Comparison of ENCODE assay signal across 8 cellular contexts in the genomic region with DNA sequence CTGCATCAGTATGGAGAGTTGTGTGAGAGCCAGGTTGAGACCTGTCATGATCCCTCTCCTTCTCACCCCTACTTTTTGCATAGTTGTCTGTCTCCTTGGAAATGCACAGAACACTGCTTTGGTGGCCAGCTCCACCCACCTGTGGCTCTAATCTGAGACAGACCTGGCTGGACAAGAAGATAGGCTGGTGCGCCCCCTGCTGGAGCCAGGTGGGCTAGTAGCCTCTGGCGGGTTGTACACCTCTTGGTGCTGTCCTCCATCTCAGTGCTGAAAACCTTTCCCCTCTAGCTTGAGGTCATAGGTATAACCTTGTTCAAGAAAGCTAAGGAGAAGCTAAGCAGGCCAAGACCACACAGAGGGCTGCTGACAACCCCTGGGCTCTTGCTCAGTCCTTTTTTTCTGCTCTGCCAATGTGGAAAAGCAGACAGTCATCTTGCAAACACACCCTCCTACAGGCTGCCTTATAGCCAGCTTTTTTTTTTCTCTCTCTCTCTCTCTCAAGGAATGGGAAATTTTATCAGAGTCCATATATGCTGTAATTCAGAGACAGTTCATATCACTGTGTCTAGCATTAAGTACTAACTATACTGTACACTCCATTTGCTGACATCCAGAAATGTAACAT.
DNase-seq lines count a peak whose midpoint lies in the region; ATAC-seq and TF ChIP-seq lines count a peak whose summit lies in the region.

No MANE protein-coding gene starts in this region.

- CTCF ChIA-PET in AG04449 (lab: Yijun Ruan, JAX): no interaction called here

- TF ChIP-seq CTCF in AG04449 (IDR thresholded peaks at IDR 0.05; ENCODE audit: insufficient read depth, low read length, missing control alignments): peak; percentile 66
- peak; percentile 92 for TF ChIP-seq CTCF in GM12873 (IDR thresholded peaks at IDR 0.05; ENCODE audit: insufficient read depth, low read depth, low read length, missing control alignments)

- no peak overlapping the region for H3K4me3 ChIP-seq in AG04449 (ENCODE audit: low read depth, low read length)

- peak; percentile 88 for ATAC-seq in HG02970 (IDR thresholded peaks at IDR 0.05; ENCODE audit: low FRiP score, unreplicated experiment)
- ATAC-seq in HG03039 (IDR thresholded peaks at IDR 0.05; ENCODE audit: unreplicated experiment): no peak

- DNase-seq in AG04449 (ENCODE audit: low read depth, low spot score): no peak
- DNase-seq in NCI-H2081 (lab: John Stamatoyannopoulos, UW): peak; percentile 88 to 91
- DNase-seq in activated T-cell treated with anti-CD3 and anti-CD28 coated beads, Interleukin-2, amount 50 U/mL, for 48 hours: peak; percentile 60 to 65
- DNase-seq in hypothalamus (lab: John Stamatoyannopoulos, UW): peak in 39 of 51 donors; percentile 1 to 77 (median 32)
- peak; percentile 19 to 40 for DNase-seq in stimulated activated CD4-positive, alpha-beta T cell treated with anti-CD3 and anti-CD28 coated beads, Interleukin-15, amount 100 ng/mL, for 48 hours (ENCODE audit: low read depth in 2 of 2)

- POLR2A ChIA-PET in AG04449 (lab: Yijun Ruan, JAX): no interaction called here
